In the genomic region with DNA sequence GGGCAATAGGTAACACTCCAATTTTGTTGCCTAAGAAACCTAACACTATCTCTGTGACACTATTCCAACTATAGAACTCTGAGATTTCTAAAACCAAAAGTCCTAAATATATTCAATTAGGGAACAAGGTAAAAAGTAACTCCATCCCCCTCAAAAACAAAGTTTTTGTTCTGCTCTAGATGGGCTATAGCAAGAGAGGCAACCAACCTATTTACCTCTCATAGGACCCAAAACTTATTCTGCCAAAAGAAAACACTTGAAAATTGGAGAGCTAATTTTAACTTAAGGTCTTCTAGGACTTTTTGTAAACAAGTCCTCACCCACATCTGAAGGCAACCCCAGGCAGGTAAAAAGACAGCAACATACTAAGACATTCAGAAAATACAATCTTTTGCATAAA, we compare ENCODE assay signal across 15 cellular contexts. TPM values are rescaled to one million over a fixed set of nuclear protein-coding genes. Genes with fewer than 3 reads are reported as not detected.
DNase-seq lines count a peak whose midpoint lies in the region; ATAC-seq, FAIRE-seq and TF ChIP-seq lines count a peak whose summit lies in the region.
"Had no signal": no experiment of that assay in that cellular context is flagged by ENCODE, and none has a peak within 500 bp of the region (broad histone marks: within the 10 kb centered on the region; RNA-seq: fewer than 3 reads in every experiment).

No MANE protein-coding gene starts in this region.

- POLR2A ChIA-PET in HepG2 (lab: Yijun Ruan, JAX) (interaction anchor here (1.2 to 9.2 kb wide), 5 partner anchors 6 to 31 kb away, joined by 3 to 211 read pairs (median 12); partner anchors contain the start of gene RBM39), activated B cell treated with CpG ODN at 0.5 μM for 24 hours (lab: Charles Lee) (interaction anchor here (1.0 to 12.0 kb wide), 4 partner anchors 23 to 37 kb away, joined by 3 to 764 read pairs (median 5); partner anchors contain the start of genes NFS1, PHF20 and ROMO1)

- peaks cover 100% of the 10 kb centered on the region for H4K20me1 ChIP-seq in HepG2 (ENCODE audit: insufficient read depth, low read length)

- TF ChIP-seq POLR2A in HepG2 (IDR thresholded peaks at IDR 0.05; ENCODE audit: insufficient read depth in 1 of 2, low read depth in 2 of 2, low read length in 2 of 2) (peak in 1 of 2 experiments; percentile 72; a peak in 2 of 4 replicates), right lobe of liver (IDR thresholded peaks at IDR 0.05) (no peak)

- no peak for DNase-seq in HepG2 (ENCODE audit: low spot score)
- DNase-seq in right lobe of liver = no peak
- no peak for DNase-seq in activated B cell treated with CpG ODN at 0.5 μM for 24 hours
- DNase-seq in mesenchymal stem cell = no peak
- no peak for DNase-seq in NCI-H2029 (lab: John Stamatoyannopoulos, UW)
- no peak for DNase-seq in OCI-M2 (lab: John Stamatoyannopoulos, UW; ENCODE audit: unreplicated experiment)
- DNase-seq: activated CD4-positive, CD25-positive, alpha-beta regulatory T cell treated with anti-CD3 and anti-CD28 coated beads, Interleukin-2, amount 50 U/mL, for 72 hours; activated gamma-delta T cell; foreskin melanocyte; Karpas-422; PC-9 had no signal

- no peaks in the 10 kb centered on the region for H3K9me3 Mint-ChIP-seq in activated B cell treated with CpG ODN at 0.5 μM for 24 hours

- no peak overlapping the region for H2BK15ac ChIP-seq in mesenchymal stem cell (ENCODE audit: low read depth, poor library complexity, severe bottlenecking)

- intact Hi-C loops in HepG2 (cut with micrococcal nuclease; ENCODE audit: unreplicated experiment) (no loop called here), right lobe of liver (cut with DNase I) (no loop called here), activated B cell treated with CpG ODN at 0.5 μM for 24 hours (cut with micrococcal nuclease) (loop anchor here (2.0 kb wide), 2 partner anchors 14 to 26 kb away; no protein-coding TSS in a partner anchor)

- TF ChIP-seq RAD21 in HepG2 (CRISPR knock-in tag; IDR thresholded peaks at IDR 0.05) = peak; percentile 30; the same call in 1 of the 2 replicates

- peak overlapping the region; percentile 18 for H3K4me2 ChIP-seq in HepG2 (ENCODE audit: low read depth, low read length)
- no peak overlapping the region for H3K4me2 ChIP-seq in mesenchymal stem cell (ENCODE audit: low read length, poor library complexity, severe bottlenecking)
- H3K4me2 ChIP-seq: BLaER1 had no signal

- H2BK12ac ChIP-seq in mesenchymal stem cell (ENCODE audit: low read length in 2 of 2) = no peak overlapping the region

- CTCF ChIA-PET in HepG2 (lab: Yijun Ruan, JAX; ENCODE audit: low intra/inter-chr PET ratio, low total read pairs) (no interaction called here), activated B cell treated with CpG ODN at 0.5 μM for 24 hours (lab: Charles Lee) (no interaction called here)

- H3K4me3 ChIP-seq in HepG2 (replicated peaks in 1 of 3; ENCODE audit: insufficient read depth in 1 of 3, low read depth in 2 of 3, low read length in 3 of 3) (no peak overlapping the region), right lobe of liver (no peak overlapping the region), mesenchymal stem cell (ENCODE audit: insufficient read depth in 1 of 2, low read depth in 1 of 2, low read length in 2 of 2) (peak overlapping the region in 1 of 2 experiments; percentile 4)
- H3K4me3 ChIP-seq: BLaER1, cardiac muscle cell, PC-9 had no signal

- H3K9me3 ChIP-seq in HepG2 (ENCODE audit: low read length) = no peaks in the 10 kb centered on the region
- H3K9me3 ChIP-seq in right lobe of liver = no peaks in the 10 kb centered on the region
- H3K9me3 ChIP-seq in mesenchymal stem cell (ENCODE audit: control insufficient read depth, low read length) = no peaks in the 10 kb centered on the region
- H3K9me3 ChIP-seq: BLaER1 had no signal

- no peak overlapping the region for H3K14ac ChIP-seq in mesenchymal stem cell (ENCODE audit: low read length in 2 of 2)

- H3K79me2 ChIP-seq in HepG2 (ENCODE audit: insufficient read depth, low read length) = peaks cover 99% of the 10 kb centered on the region

- H3K79me1 ChIP-seq in mesenchymal stem cell (replicated peaks; ENCODE audit: low read length, poor library complexity, severe bottlenecking) = no peaks in the 10 kb centered on the region

- no peak overlapping the region for H2BK120ac ChIP-seq in mesenchymal stem cell (ENCODE audit: low read depth, low read length)

- TF ChIP-seq CTCF in HepG2 (CRISPR knock-in tag; IDR thresholded peaks at IDR 0.05) = no peak
- no peak for TF ChIP-seq CTCF in right lobe of liver (IDR thresholded peaks at IDR 0.05)
- no peak for TF ChIP-seq CTCF in activated B cell treated with CpG ODN at 0.5 μM for 24 hours (IDR thresholded peaks at IDR 0.05)

- in situ Hi-C loops in HepG2 (cut with HindIII; ENCODE audit: extremely low pct_ligation_motif_present, low pct_unique_long_range_greater_than_20kb) = no loop called here

- H3K4ac ChIP-seq in mesenchymal stem cell (ENCODE audit: low read depth in 1 of 2, low read length in 2 of 2) = no peak overlapping the region

- H3K23ac ChIP-seq in mesenchymal stem cell (ENCODE audit: low read length in 2 of 2) = no peak overlapping the region

- no peaks in the 10 kb centered on the region for H3K27me3 Mint-ChIP-seq in activated B cell treated with CpG ODN at 0.5 μM for 24 hours

- H4K8ac ChIP-seq in mesenchymal stem cell (ENCODE audit: low read length) = no peak overlapping the region

- peaks cover 87% of the 10 kb centered on the region for H3K36me3 Mint-ChIP-seq in activated B cell treated with CpG ODN at 0.5 μM for 24 hours (ENCODE audit: low read depth)

- H3K4me1 ChIP-seq in HepG2 (ENCODE audit: insufficient read depth, low read length) = peaks cover 88% of the 10 kb centered on the region
- H3K4me1 ChIP-seq in right lobe of liver = peaks cover 0 to 46% (median 18%) of the 10 kb centered on the region in 4 donors
- peaks cover 9% of the 10 kb centered on the region for H3K4me1 ChIP-seq in mesenchymal stem cell (ENCODE audit: control insufficient read depth, insufficient read depth, low read depth, low read length)

- H4K91ac ChIP-seq in mesenchymal stem cell (ENCODE audit: low read length) = no peak overlapping the region

- H3K27ac ChIP-seq in HepG2 (ENCODE audit: extremely low read length, insufficient read depth, low read length) (no peak overlapping the region), right lobe of liver (no peak overlapping the region), mesenchymal stem cell (ENCODE audit: low read length, poor library complexity, severe bottlenecking) (no peak overlapping the region)
- H3K27ac ChIP-seq: BLaER1, cardiac muscle cell had no signal

- ATAC-seq in HepG2 (peak; percentile 2; the same call in 1 of the 3 replicates), right lobe of liver (no peak), activated B cell treated with CpG ODN at 0.5 μM for 24 hours (ENCODE audit: low read depth) (no peak), GM18520 (IDR thresholded peaks at IDR 0.05; ENCODE audit: unreplicated experiment) (no peak)

- no peak overlapping the region for H3K9ac ChIP-seq in HepG2 (ENCODE audit: insufficient read depth, low read depth, low read length)
- peak overlapping the region; percentile 52 for H3K9ac ChIP-seq in mesenchymal stem cell (ENCODE audit: low read length)
- H3K9ac ChIP-seq: BLaER1 had no signal

- H3K27me3 ChIP-seq in HepG2 (ENCODE audit: control insufficient read depth in 1 of 2, insufficient read depth in 2 of 2, low read length in 2 of 2) (no peaks in the 10 kb centered on the region), right lobe of liver (no peaks in the 10 kb centered on the region), mesenchymal stem cell (ENCODE audit: control insufficient read depth in 1 of 2, insufficient read depth in 1 of 2, low read length in 2 of 2) (no peaks in the 10 kb centered on the region)
- H3K27me3 ChIP-seq: BLaER1, cardiac muscle cell had no signal

- peak overlapping the region; percentile 41 for H3K27ac Mint-ChIP-seq in activated B cell treated with CpG ODN at 0.5 μM for 24 hours

- no peak for TF ChIP-seq EP300 in HepG2 (IDR thresholded peaks at IDR 0.05; ENCODE audit: low read depth in 2 of 2, low read length in 2 of 2)
- TF ChIP-seq EP300 in HepG2 (CRISPR knock-in tag; IDR thresholded peaks at IDR 0.05; ENCODE audit: borderline replicate concordance) = no peak

- no peak overlapping the region for H2AFZ ChIP-seq in HepG2 (ENCODE audit: low read length)
- no peak overlapping the region for H2AFZ ChIP-seq in mesenchymal stem cell (ENCODE audit: low read depth, low read length)
- H2AFZ ChIP-seq: PC-9 had no signal

- H3K36me3 ChIP-seq in HepG2 (replicated peaks in 1 of 2; ENCODE audit: control insufficient read depth in 1 of 2, insufficient read depth in 2 of 2, low read length in 2 of 2) = peaks cover 46 to 91% of the 10 kb centered on the region in 2 experiments
- H3K36me3 ChIP-seq in right lobe of liver = peaks cover 10 to 98% (median 77%) of the 10 kb centered on the region in 4 donors
- peaks cover 30 to 97% of the 10 kb centered on the region in 2 experiments for H3K36me3 ChIP-seq in mesenchymal stem cell (ENCODE audit: control insufficient read depth in 1 of 2, insufficient read depth in 2 of 2, low read depth in 1 of 2, low read length in 2 of 2)

- H2BK5ac ChIP-seq in mesenchymal stem cell (ENCODE audit: low read depth, low read length, poor library complexity, severe bottlenecking) = no peak overlapping the region

- H3K4me3 Mint-ChIP-seq in activated B cell treated with CpG ODN at 0.5 μM for 24 hours = peak overlapping the region; percentile 0

- FAIRE-seq in HepG2 (lab: Jason Lieb, UNC) = no peak
- FAIRE-seq: endometrium had no signal

- H2AK5ac ChIP-seq in mesenchymal stem cell (ENCODE audit: low read length, severe bottlenecking) = no peak overlapping the region

- H3K18ac ChIP-seq in mesenchymal stem cell (ENCODE audit: low read depth in 1 of 2, low read length in 2 of 2) = no peak overlapping the region

- peaks cover 47% of the 10 kb centered on the region for H3K4me1 Mint-ChIP-seq in activated B cell treated with CpG ODN at 0.5 μM for 24 hours

- BruUV-seq in HepG2 (replicated peaks; lab: Mats Ljungman, UMichigan) = no TSS peak

RNA-seq across cellular contexts. Expression of gene RBM39, which starts 7.7 kb away (rescaled TPM):
- total RNA-seq in HepG2 (2016; rRNA removed; fragmentation: Illumina TruSeq; extraction: Trizol) (431 and 788 TPM in 2 replicates), right lobe of liver (100 to 1,000 TPM in 5 of 6 experiments, 10 to 100 TPM in 1; 86.4 to 166 (median 120) TPM), activated B cell treated with CpG ODN at 0.5 μM for 24 hours (432 and 483 TPM in 2 replicates)
- total RNA-seq in HepG2 (2016; cell fraction: cytosol; rRNA removed; fragmentation: Illumina TruSeq; extraction: Trizol; ENCODE audit: low read depth) = 862 and 1,011 TPM in 2 replicates
- total RNA-seq in HepG2 (2016; cell fraction: insoluble cytoplasmic fraction; rRNA removed; fragmentation: Illumina TruSeq; extraction: Trizol) = 445 and 791 TPM in 2 replicates
- 352 and 417 TPM in 2 replicates for total RNA-seq in HepG2 (2016; cell fraction: membrane; rRNA removed; fragmentation: Illumina TruSeq; extraction: Trizol)
- total RNA-seq in HepG2 (2016; cell fraction: nucleus; rRNA removed; fragmentation: Illumina TruSeq; extraction: Trizol) = 1,469 and 1,561 TPM in 2 replicates
- 859 and 920 TPM in 2 replicates for polyA plus RNA-seq in HepG2 (2011; rRNA removed)
- 89.0 and 133 TPM in 2 replicates for polyA plus RNA-seq in HepG2 (2011; cell fraction: cytosol; rRNA removed)
- polyA plus RNA-seq in HepG2 (2011; cell fraction: nucleus; rRNA removed) = 3,125 and 3,321 TPM in 2 replicates
- 867 and 961 TPM in 2 replicates for polyA plus RNA-seq in HepG2 (2012)
- 47.3 and 51.7 TPM in 2 replicates for polyA plus RNA-seq in HepG2 (2016; cell fraction: cytosol; fragmentation: Illumina TruSeq; extraction: Trizol; ENCODE audit: low read depth)
- polyA plus RNA-seq in HepG2 (2016; cell fraction: insoluble cytoplasmic fraction; fragmentation: Illumina TruSeq; extraction: Trizol; ENCODE audit: low read depth) = 339 and 360 TPM in 2 replicates
- polyA plus RNA-seq in HepG2 (2016; cell fraction: membrane; fragmentation: Illumina TruSeq; extraction: Trizol; ENCODE audit: low read depth) = 79.3 and 86.7 TPM in 2 replicates
- 2,644 and 2,668 TPM in 2 replicates for polyA plus RNA-seq in HepG2 (2016; cell fraction: nucleus; fragmentation: Illumina TruSeq; extraction: Trizol; ENCODE audit: insufficient read depth, low read depth)
- polyA minus RNA-seq in HepG2 (2011; rRNA and poly(A)+ RNA removed; ENCODE audit: low replicate concordance) = 166 and 263 TPM in 2 replicates
- polyA minus RNA-seq in HepG2 (2011; cell fraction: cytosol; rRNA and poly(A)+ RNA removed) = 91.3 and 98.3 TPM in 2 replicates
- 2,261 and 2,868 TPM in 2 replicates for polyA minus RNA-seq in HepG2 (2011; cell fraction: nucleus; rRNA and poly(A)+ RNA removed)
- 142 TPM for polyA plus RNA-seq in mesenchymal stem cell (2013, experiment 1 of 2)
- polyA plus RNA-seq in mesenchymal stem cell (2013, experiment 2 of 2) = 138 TPM

RNA-seq across cellular contexts. Expression of gene ROMO1, which starts 35.2 kb away (rescaled TPM):
- 636 and 726 TPM in 2 replicates for total RNA-seq in HepG2 (2016; rRNA removed; fragmentation: Illumina TruSeq; extraction: Trizol)
- 328 and 530 TPM in 2 replicates for total RNA-seq in HepG2 (2016; cell fraction: cytosol; rRNA removed; fragmentation: Illumina TruSeq; extraction: Trizol; ENCODE audit: low read depth)
- total RNA-seq in HepG2 (2016; cell fraction: insoluble cytoplasmic fraction; rRNA removed; fragmentation: Illumina TruSeq; extraction: Trizol) = 687 and 846 TPM in 2 replicates
- total RNA-seq in HepG2 (2016; cell fraction: membrane; rRNA removed; fragmentation: Illumina TruSeq; extraction: Trizol) = 460 and 632 TPM in 2 replicates
- total RNA-seq in HepG2 (2016; cell fraction: nucleus; rRNA removed; fragmentation: Illumina TruSeq; extraction: Trizol) = 223 and 226 TPM in 2 replicates
- 688 and 755 TPM in 2 replicates for polyA plus RNA-seq in HepG2 (2011; rRNA removed)
- polyA plus RNA-seq in HepG2 (2011; cell fraction: cytosol; rRNA removed) = 1,254 and 1,646 TPM in 2 replicates
- polyA plus RNA-seq in HepG2 (2011; cell fraction: nucleus; rRNA removed) = 503 and 546 TPM in 2 replicates
- polyA plus RNA-seq in HepG2 (2012) = 282 and 451 TPM in 2 replicates
- 292 and 453 TPM in 2 replicates for polyA plus RNA-seq in HepG2 (2016; cell fraction: cytosol; fragmentation: Illumina TruSeq; extraction: Trizol; ENCODE audit: low read depth)
- 479 and 541 TPM in 2 replicates for polyA plus RNA-seq in HepG2 (2016; cell fraction: insoluble cytoplasmic fraction; fragmentation: Illumina TruSeq; extraction: Trizol; ENCODE audit: low read depth)
- 317 and 387 TPM in 2 replicates for polyA plus RNA-seq in HepG2 (2016; cell fraction: membrane; fragmentation: Illumina TruSeq; extraction: Trizol; ENCODE audit: low read depth)
- 282 and 344 TPM in 2 replicates for polyA plus RNA-seq in HepG2 (2016; cell fraction: nucleus; fragmentation: Illumina TruSeq; extraction: Trizol; ENCODE audit: insufficient read depth, low read depth)
- 60.0 and 169 TPM in 2 replicates for polyA minus RNA-seq in HepG2 (2011; rRNA and poly(A)+ RNA removed; ENCODE audit: low replicate concordance)
- polyA minus RNA-seq in HepG2 (2011; cell fraction: cytosol; rRNA and poly(A)+ RNA removed) = 79.8 and 108 TPM in 2 replicates
- 30.8 and 37.7 TPM in 2 replicates for polyA minus RNA-seq in HepG2 (2011; cell fraction: nucleus; rRNA and poly(A)+ RNA removed)
- 100 to 1,000 TPM in 2 of 6 experiments, 10 to 100 TPM in 4; 70.4 to 209 (median 84.8) TPM for total RNA-seq in right lobe of liver
- 96.8 and 131 TPM in 2 replicates for total RNA-seq in activated B cell treated with CpG ODN at 0.5 μM for 24 hours
- 553 TPM for polyA plus RNA-seq in mesenchymal stem cell (2013, experiment 1 of 2)
- 561 TPM for polyA plus RNA-seq in mesenchymal stem cell (2013, experiment 2 of 2)

RNA-seq across cellular contexts. Expression of gene NFS1, which starts 35.2 kb away (rescaled TPM):
- total RNA-seq in HepG2 (2016; rRNA removed; fragmentation: Illumina TruSeq; extraction: Trizol) = 88.1 and 94.4 TPM in 2 replicates
- total RNA-seq in HepG2 (2016; cell fraction: cytosol; rRNA removed; fragmentation: Illumina TruSeq; extraction: Trizol; ENCODE audit: low read depth) = 7.6 and 8.7 TPM in 2 replicates
- 82.1 and 92.4 TPM in 2 replicates for total RNA-seq in HepG2 (2016; cell fraction: insoluble cytoplasmic fraction; rRNA removed; fragmentation: Illumina TruSeq; extraction: Trizol)
- total RNA-seq in HepG2 (2016; cell fraction: membrane; rRNA removed; fragmentation: Illumina TruSeq; extraction: Trizol) = 25.4 and 28.4 TPM in 2 replicates
- total RNA-seq in HepG2 (2016; cell fraction: nucleus; rRNA removed; fragmentation: Illumina TruSeq; extraction: Trizol) = 45.9 and 47.9 TPM in 2 replicates
- 61.8 and 65.9 TPM in 2 replicates for polyA plus RNA-seq in HepG2 (2011; rRNA removed)
- polyA plus RNA-seq in HepG2 (2011; cell fraction: cytosol; rRNA removed) = 56.2 and 69.5 TPM in 2 replicates
- polyA plus RNA-seq in HepG2 (2011; cell fraction: nucleus; rRNA removed) = 70.7 and 72.8 TPM in 2 replicates
- 36.7 and 39.1 TPM in 2 replicates for polyA plus RNA-seq in HepG2 (2012)
- 6.5 and 6.6 TPM in 2 replicates for polyA plus RNA-seq in HepG2 (2016; cell fraction: cytosol; fragmentation: Illumina TruSeq; extraction: Trizol; ENCODE audit: low read depth)
- 86.7 and 90.3 TPM in 2 replicates for polyA plus RNA-seq in HepG2 (2016; cell fraction: insoluble cytoplasmic fraction; fragmentation: Illumina TruSeq; extraction: Trizol; ENCODE audit: low read depth)
- 16.6 and 16.9 TPM in 2 replicates for polyA plus RNA-seq in HepG2 (2016; cell fraction: membrane; fragmentation: Illumina TruSeq; extraction: Trizol; ENCODE audit: low read depth)
- polyA plus RNA-seq in HepG2 (2016; cell fraction: nucleus; fragmentation: Illumina TruSeq; extraction: Trizol; ENCODE audit: insufficient read depth, low read depth) = 69.1 and 70.6 TPM in 2 replicates
- 67.9 and 114 TPM in 2 replicates for polyA minus RNA-seq in HepG2 (2011; rRNA and poly(A)+ RNA removed; ENCODE audit: low replicate concordance)
- polyA minus RNA-seq in HepG2 (2011; cell fraction: cytosol; rRNA and poly(A)+ RNA removed) = 23.0 and 27.1 TPM in 2 replicates
- polyA minus RNA-seq in HepG2 (2011; cell fraction: nucleus; rRNA and poly(A)+ RNA removed) = 20.9 and 23.7 TPM in 2 replicates
- 10 to 100 TPM; 30.9 to 63.7 (median 44.3) TPM for total RNA-seq in right lobe of liver
- 27.1 and 30.6 TPM in 2 replicates for total RNA-seq in activated B cell treated with CpG ODN at 0.5 μM for 24 hours
- polyA plus RNA-seq in mesenchymal stem cell (2013, experiment 1 of 2) = 12.7 TPM
- polyA plus RNA-seq in mesenchymal stem cell (2013, experiment 2 of 2) = 13.6 TPM

RNA-seq across cellular contexts. Expression of gene PHF20, which starts 37.4 kb away (rescaled TPM):
- total RNA-seq in HepG2 (2016; rRNA removed; fragmentation: Illumina TruSeq; extraction: Trizol) = 34.1 and 43.3 TPM in 2 replicates
- 56.7 and 61.5 TPM in 2 replicates for total RNA-seq in HepG2 (2016; cell fraction: cytosol; rRNA removed; fragmentation: Illumina TruSeq; extraction: Trizol; ENCODE audit: low read depth)
- 35.4 and 40.8 TPM in 2 replicates for total RNA-seq in HepG2 (2016; cell fraction: insoluble cytoplasmic fraction; rRNA removed; fragmentation: Illumina TruSeq; extraction: Trizol)
- 47.8 and 49.1 TPM in 2 replicates for total RNA-seq in HepG2 (2016; cell fraction: membrane; rRNA removed; fragmentation: Illumina TruSeq; extraction: Trizol)
- 37.0 and 43.8 TPM in 2 replicates for total RNA-seq in HepG2 (2016; cell fraction: nucleus; rRNA removed; fragmentation: Illumina TruSeq; extraction: Trizol)
- polyA plus RNA-seq in HepG2 (2011; rRNA removed) = 18.5 and 22.8 TPM in 2 replicates
- polyA plus RNA-seq in HepG2 (2011; cell fraction: cytosol; rRNA removed) = 21.6 and 23.5 TPM in 2 replicates
- polyA plus RNA-seq in HepG2 (2011; cell fraction: nucleus; rRNA removed) = 14.7 and 18.5 TPM in 2 replicates
- polyA plus RNA-seq in HepG2 (2012) = 36.8 and 41.9 TPM in 2 replicates
- polyA plus RNA-seq in HepG2 (2016; cell fraction: cytosol; fragmentation: Illumina TruSeq; extraction: Trizol; ENCODE audit: low read depth) = 22.9 and 31.3 TPM in 2 replicates
- 32.6 and 36.2 TPM in 2 replicates for polyA plus RNA-seq in HepG2 (2016; cell fraction: insoluble cytoplasmic fraction; fragmentation: Illumina TruSeq; extraction: Trizol; ENCODE audit: low read depth)
- 22.4 and 30.8 TPM in 2 replicates for polyA plus RNA-seq in HepG2 (2016; cell fraction: membrane; fragmentation: Illumina TruSeq; extraction: Trizol; ENCODE audit: low read depth)
- polyA plus RNA-seq in HepG2 (2016; cell fraction: nucleus; fragmentation: Illumina TruSeq; extraction: Trizol; ENCODE audit: insufficient read depth, low read depth) = 23.9 and 28.8 TPM in 2 replicates
- 44.9 and 77.1 TPM in 2 replicates for polyA minus RNA-seq in HepG2 (2011; rRNA and poly(A)+ RNA removed; ENCODE audit: low replicate concordance)
- 19.8 and 22.3 TPM in 2 replicates for polyA minus RNA-seq in HepG2 (2011; cell fraction: cytosol; rRNA and poly(A)+ RNA removed)
- 53.6 and 69.2 TPM in 2 replicates for polyA minus RNA-seq in HepG2 (2011; cell fraction: nucleus; rRNA and poly(A)+ RNA removed)
- 10 to 100 TPM in 5 of 6 experiments, 1 to 10 TPM in 1; 9.3 to 16.7 (median 14.5) TPM for total RNA-seq in right lobe of liver
- 72.3 and 86.0 TPM in 2 replicates for total RNA-seq in activated B cell treated with CpG ODN at 0.5 μM for 24 hours
- polyA plus RNA-seq in mesenchymal stem cell (2013, experiment 1 of 2) = 24.7 TPM
- polyA plus RNA-seq in mesenchymal stem cell (2013, experiment 2 of 2) = 24.0 TPM
